Comparison of ENCODE assay signal across 20 cellular contexts in the genomic region with DNA sequence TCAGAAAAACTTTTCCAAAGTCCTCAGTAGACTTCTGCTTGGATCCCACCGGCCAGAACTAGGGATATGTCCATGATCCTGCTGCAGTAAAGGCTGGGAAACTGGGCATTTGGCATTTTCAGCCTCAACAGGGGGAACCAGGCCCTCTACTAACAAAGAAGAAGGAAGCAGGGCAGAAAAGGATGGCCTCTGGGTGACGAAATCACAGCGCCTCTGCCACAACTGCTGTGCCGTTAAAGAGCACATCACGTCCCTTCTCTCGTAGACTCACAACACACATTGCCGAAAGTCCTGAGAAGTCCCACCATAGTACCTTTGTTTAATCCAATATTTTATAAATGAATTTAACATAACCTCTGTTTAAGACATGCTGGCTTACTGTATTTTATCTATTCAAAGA. TPM values are rescaled to one million over a fixed set of nuclear protein-coding genes. Genes with fewer than 3 reads are reported as not detected.
"Had no signal": no experiment of that assay in that cellular context is flagged by ENCODE, and none has a peak within 500 bp of the region (broad histone marks: within the 10 kb centered on the region; RNA-seq: fewer than 3 reads in every experiment).

No MANE protein-coding gene starts in this region.

- H3K9me3 ChIP-seq: mucosa of descending colon, neutrophil, psoas muscle, spleen, tibial nerve had no signal

- FAIRE-seq: islet of Langerhans had no signal

- H3K4me1 ChIP-seq: psoas muscle had no signal

- H3K4me3 ChIP-seq: coronary artery, mucosa of descending colon, psoas muscle, spleen, tibial nerve had no signal

- H3K27me3 ChIP-seq: neutrophil had no signal

- H3K27ac ChIP-seq: coronary artery, neutrophil, psoas muscle, spleen, tibial nerve had no signal

- DNase-seq: effector CD8-positive, alpha-beta T cell; foreskin melanocyte; head of caudate nucleus; hippocampal formation; kidney glomerular epithelial cell; mucosa of descending colon; psoas muscle; retina; spleen; stimulated activated CD4-positive, alpha-beta T cell treated with anti-CD3 and anti-CD28 coated beads, Interleukin-15, amount 100 ng/mL, for 24 hours; stimulated activated CD4-positive, alpha-beta T cell treated with anti-CD3 and anti-CD28 coated beads, Interleukin-1b, Interleukin-23, amount 100 ng/mL, for 48 hours; stimulated activated CD4-positive, alpha-beta T cell treated with anti-CD3 and anti-CD28 coated beads, Interleukin-4, amount 100 ng/mL, for 24 hours had no signal

- H3K36me3 ChIP-seq: neutrophil, spleen had no signal

- ATAC-seq: mucosa of descending colon; naive thymus-derived CD8-positive, alpha-beta T cell; sciatic nerve; stimulated activated memory B cell treated with anti-CD40 and anti-IgM and Interleukin-4, amounts not matched to agents 10 μg/mL and 1 μg/mL and 100 μg/mL, for 72 hours had no signal

RNA-seq across cellular contexts. Expression of a gene that starts 10.4 kb away (rescaled TPM):
- polyA plus RNA-seq: neural cell had no signal
